Comparison of ENCODE assay signal across 17 cellular contexts in the genomic region with DNA sequence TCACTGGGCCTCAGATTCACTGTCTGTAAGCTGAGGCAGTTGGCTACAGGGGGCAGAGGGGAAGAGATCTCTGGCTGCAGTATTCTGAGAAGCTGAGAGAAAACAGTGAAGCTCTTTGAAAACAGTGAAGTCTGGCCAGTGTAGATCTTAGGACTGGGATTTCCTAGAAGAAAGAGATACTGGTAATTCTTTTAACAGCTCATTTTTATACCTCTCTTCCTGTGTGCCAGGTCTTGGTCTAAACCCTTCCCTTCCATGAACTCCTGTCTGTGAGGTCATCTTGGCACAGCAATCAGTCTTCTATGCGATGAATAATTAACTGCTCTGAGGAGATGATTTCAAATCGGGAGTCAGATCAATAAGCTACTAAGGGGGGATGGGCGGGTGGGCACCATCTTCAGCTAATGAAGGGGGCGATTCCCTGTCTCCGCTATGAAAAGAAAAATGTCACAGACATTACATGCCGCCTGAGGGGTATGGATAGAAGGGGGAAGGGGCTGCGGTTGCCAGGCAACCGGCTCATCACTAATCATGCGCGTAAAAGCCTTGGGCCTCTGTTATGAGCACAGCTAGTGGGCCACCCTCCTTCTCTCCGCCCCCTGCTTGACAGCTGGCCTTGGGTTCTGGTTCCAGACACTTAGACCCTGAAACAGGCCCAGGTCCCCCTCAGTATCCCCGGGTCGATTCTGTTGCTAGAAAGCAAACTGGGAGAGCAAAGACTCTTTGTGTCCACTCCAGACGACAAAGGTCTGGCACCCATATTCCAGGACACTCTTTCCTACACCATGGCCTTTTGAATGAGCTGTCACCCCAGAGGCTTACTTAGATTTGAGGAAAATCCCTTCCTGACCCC.
DNase-seq lines count a peak whose midpoint lies in the region; ATAC-seq and TF ChIP-seq lines count a peak whose summit lies in the region.
"Had no signal": no experiment of that assay in that cellular context is flagged by ENCODE, and none has a peak within 500 bp of the region (broad histone marks: within the 10 kb centered on the region; RNA-seq: fewer than 3 reads in every experiment).

No MANE protein-coding gene starts in this region.

- H3K27ac ChIP-seq in RWPE1 (no peak overlapping the region), lower lobe of right lung (no peak overlapping the region)
- H3K27ac ChIP-seq: thoracic aorta had no signal

- H3K9me3 ChIP-seq in lower lobe of right lung, result no peaks in the 10 kb centered on the region
- H3K9me3 ChIP-seq: thoracic aorta had no signal

- H3K27ac Mint-ChIP-seq in activated naive CD8-positive, alpha-beta T cell treated with anti-CD3 and anti-CD28 coated beads, Interleukin-2, amount 10 ng/mL, durations not matched to agents 7 days and 5 days, result peak overlapping the region; percentile 91
- H3K27ac Mint-ChIP-seq in activated naive CD8-positive, alpha-beta T cell treated with anti-CD3 and anti-CD28 coated beads, Interleukin-2, amount 50 U/mL, for 24 hours, result no peak overlapping the region
- no peak overlapping the region for H3K27ac Mint-ChIP-seq in stimulated activated effector memory CD8-positive, alpha-beta T cell treated with anti-CD3 and anti-CD28 coated beads, Interleukin-12 subunit alpha, Interleukin-12 subunit beta, amount 100 ng/mL, for 72 hours
- H3K27ac Mint-ChIP-seq: activated B cell treated with CpG ODN at 0.5 μM for 24 hours, H9 had no signal

- POLR2A ChIA-PET in activated naive CD8-positive, alpha-beta T cell treated with anti-CD3 and anti-CD28 coated beads, Interleukin-2, amount 10 ng/mL, durations not matched to agents 7 days and 5 days (lab: Charles Lee), result interaction anchor here (0.6 to 2.3 kb wide), 5 partner anchors 272 to 411 kb away, joined by 3 to 13 read pairs (median 3); a partner anchor contains a TSS
- POLR2A ChIA-PET in RWPE1 (lab: Yijun Ruan, JAX; ENCODE audit: low non-redundant PET), result no interaction called here

- peaks cover 34% of the 10 kb centered on the region for H3K4me1 Mint-ChIP-seq in activated naive CD8-positive, alpha-beta T cell treated with anti-CD3 and anti-CD28 coated beads, Interleukin-2, amount 10 ng/mL, durations not matched to agents 7 days and 5 days
- peaks cover 1% of the 10 kb centered on the region for H3K4me1 Mint-ChIP-seq in activated naive CD8-positive, alpha-beta T cell treated with anti-CD3 and anti-CD28 coated beads, Interleukin-2, amount 50 U/mL, for 24 hours
- peaks cover 14% of the 10 kb centered on the region for H3K4me1 Mint-ChIP-seq in stimulated activated effector memory CD8-positive, alpha-beta T cell treated with anti-CD3 and anti-CD28 coated beads, Interleukin-12 subunit alpha, Interleukin-12 subunit beta, amount 100 ng/mL, for 72 hours

- H3K4me1 ChIP-seq in lower lobe of right lung, result peaks cover 6% of the 10 kb centered on the region

- no peaks in the 10 kb centered on the region for H3K36me3 Mint-ChIP-seq in activated naive CD8-positive, alpha-beta T cell treated with anti-CD3 and anti-CD28 coated beads, Interleukin-2, amount 10 ng/mL, durations not matched to agents 7 days and 5 days
- no peaks in the 10 kb centered on the region for H3K36me3 Mint-ChIP-seq in activated naive CD8-positive, alpha-beta T cell treated with anti-CD3 and anti-CD28 coated beads, Interleukin-2, amount 50 U/mL, for 24 hours (ENCODE audit: low read depth)
- no peaks in the 10 kb centered on the region for H3K36me3 Mint-ChIP-seq in stimulated activated effector memory CD8-positive, alpha-beta T cell treated with anti-CD3 and anti-CD28 coated beads, Interleukin-12 subunit alpha, Interleukin-12 subunit beta, amount 100 ng/mL, for 72 hours

- no peaks in the 10 kb centered on the region for H3K9me3 Mint-ChIP-seq in activated naive CD8-positive, alpha-beta T cell treated with anti-CD3 and anti-CD28 coated beads, Interleukin-2, amount 10 ng/mL, durations not matched to agents 7 days and 5 days
- H3K9me3 Mint-ChIP-seq in activated naive CD8-positive, alpha-beta T cell treated with anti-CD3 and anti-CD28 coated beads, Interleukin-2, amount 50 U/mL, for 24 hours, result no peaks in the 10 kb centered on the region
- no peaks in the 10 kb centered on the region for H3K9me3 Mint-ChIP-seq in stimulated activated effector memory CD8-positive, alpha-beta T cell treated with anti-CD3 and anti-CD28 coated beads, Interleukin-12 subunit alpha, Interleukin-12 subunit beta, amount 100 ng/mL, for 72 hours
- H3K9me3 Mint-ChIP-seq: activated B cell treated with CpG ODN at 0.5 μM for 24 hours, H9 had no signal

- TF ChIP-seq CTCF in RWPE1 (conservative IDR thresholded peaks at IDR 0.05; ENCODE audit: low read depth), result no peak
- TF ChIP-seq CTCF in lower lobe of right lung (IDR thresholded peaks at IDR 0.05), result no peak

- CTCF ChIA-PET in RWPE1 (lab: Yijun Ruan, JAX), result interaction anchor here (0.6 to 1.6 kb wide), 4 partner anchors 12 to 400 kb away, joined by 3 to 4 read pairs (median 4); no protein-coding TSS in a partner anchor

- no peaks in the 10 kb centered on the region for H3K36me3 ChIP-seq in lower lobe of right lung
- H3K36me3 ChIP-seq: thoracic aorta had no signal

- H3K27me3 Mint-ChIP-seq in activated naive CD8-positive, alpha-beta T cell treated with anti-CD3 and anti-CD28 coated beads, Interleukin-2, amount 10 ng/mL, durations not matched to agents 7 days and 5 days, result peaks cover 2% of the 10 kb centered on the region
- peaks cover 4% of the 10 kb centered on the region for H3K27me3 Mint-ChIP-seq in activated naive CD8-positive, alpha-beta T cell treated with anti-CD3 and anti-CD28 coated beads, Interleukin-2, amount 50 U/mL, for 24 hours

- peak overlapping the region; percentile 65 for H3K4me3 Mint-ChIP-seq in activated naive CD8-positive, alpha-beta T cell treated with anti-CD3 and anti-CD28 coated beads, Interleukin-2, amount 10 ng/mL, durations not matched to agents 7 days and 5 days
- H3K4me3 Mint-ChIP-seq in activated naive CD8-positive, alpha-beta T cell treated with anti-CD3 and anti-CD28 coated beads, Interleukin-2, amount 50 U/mL, for 24 hours, result no peak overlapping the region
- no peak overlapping the region for H3K4me3 Mint-ChIP-seq in stimulated activated effector memory CD8-positive, alpha-beta T cell treated with anti-CD3 and anti-CD28 coated beads, Interleukin-12 subunit alpha, Interleukin-12 subunit beta, amount 100 ng/mL, for 72 hours
- H3K4me3 Mint-ChIP-seq: activated B cell treated with CpG ODN at 0.5 μM for 24 hours, H9 had no signal

- H3K27me3 ChIP-seq in lower lobe of right lung (ENCODE audit: low read depth), result no peaks in the 10 kb centered on the region

- peak; percentile 90 for ATAC-seq in activated naive CD8-positive, alpha-beta T cell treated with anti-CD3 and anti-CD28 coated beads, Interleukin-2, amount 10 ng/mL, durations not matched to agents 7 days and 5 days (ENCODE audit: low read depth)
- ATAC-seq in activated naive CD8-positive, alpha-beta T cell treated with anti-CD3 and anti-CD28 coated beads, Interleukin-2, amount 50 U/mL, for 24 hours, result no peak
- ATAC-seq in stimulated activated effector memory CD8-positive, alpha-beta T cell treated with anti-CD3 and anti-CD28 coated beads, Interleukin-12 subunit alpha, Interleukin-12 subunit beta, amount 100 ng/mL, for 72 hours, result peak; percentile 41
- no peak for ATAC-seq in lower lobe of right lung

- no peak for DNase-seq in activated naive CD8-positive, alpha-beta T cell treated with anti-CD3 and anti-CD28 coated beads, Interleukin-2, amount 10 ng/mL, durations not matched to agents 7 days and 5 days
- DNase-seq in activated naive CD8-positive, alpha-beta T cell treated with anti-CD3 and anti-CD28 coated beads, Interleukin-2, amount 50 U/mL, for 24 hours, result no peak
- DNase-seq in NCI-H2227 treated with DMSO at 0.1 percent for 48 hours (lab: John Stamatoyannopoulos, UW), result peak; percentile 32
- peak; percentile 59 for DNase-seq in left kidney (ENCODE audit: low read depth, low spot score)
- DNase-seq in stimulated activated effector memory CD8-positive, alpha-beta T cell treated with anti-CD3 and anti-CD28 coated beads, Interleukin-12 subunit alpha, Interleukin-12 subunit beta, amount 100 ng/mL, for 72 hours (ENCODE audit: low spot score in 2 of 2), result no peak
- DNase-seq in SHP77 treated with DMSO at 0.1 percent for 48 hours (lab: John Stamatoyannopoulos, UW), result no peak
- DNase-seq in RWPE1 (ENCODE audit: low spot score), result no peak
- no peak for DNase-seq in lower lobe of right lung
- DNase-seq: activated B cell treated with CpG ODN at 0.5 μM for 24 hours; erythroblast; GF-D8; H9; mammary epithelial cell; nucleus accumbens; stimulated activated CD4-positive, alpha-beta T cell treated with anti-CD3 and anti-CD28 coated beads, Interleukin-2, amount 100 ng/mL, for 48 hours; stimulated activated CD8-positive, alpha-beta memory T cell treated with anti-CD3 and anti-CD28 coated beads, Interleukin-4, amount 100 ng/mL, for 48 hours had no signal

- intact Hi-C loops in lower lobe of right lung (cut with DNase I), result loop anchor here (10.0 kb wide), 1 partner anchor 400 kb away; no protein-coding TSS in a partner anchor

- H3K4me3 ChIP-seq in lower lobe of right lung, result no peak overlapping the region
- H3K4me3 ChIP-seq: thoracic aorta had no signal

Comparison
In these comparisons a context has a peak if more than half of its experiments do, and no peak if none do; other contexts are left out.
1. ATAC-seq: peak in activated naive CD8-positive, alpha-beta T cell treated with anti-CD3 and anti-CD28 coated beads, Interleukin-2, amount 10 ng/mL, durations not matched to agents 7 days and 5 days (single experiment) and stimulated activated effector memory CD8-positive, alpha-beta T cell treated with anti-CD3 and anti-CD28 coated beads, Interleukin-12 subunit alpha, Interleukin-12 subunit beta, amount 100 ng/mL, for 72 hours (single experiment); none in activated naive CD8-positive, alpha-beta T cell treated with anti-CD3 and anti-CD28 coated beads, Interleukin-2, amount 50 U/mL, for 24 hours (single experiment) and lower lobe of right lung (0 of 2).
2. DNase-seq: peak in NCI-H2227 treated with DMSO at 0.1 percent for 48 hours (single experiment) and left kidney (single experiment); none in activated naive CD8-positive, alpha-beta T cell treated with anti-CD3 and anti-CD28 coated beads, Interleukin-2, amount 10 ng/mL, durations not matched to agents 7 days and 5 days (single experiment), activated naive CD8-positive, alpha-beta T cell treated with anti-CD3 and anti-CD28 coated beads, Interleukin-2, amount 50 U/mL, for 24 hours (single experiment), stimulated activated effector memory CD8-positive, alpha-beta T cell treated with anti-CD3 and anti-CD28 coated beads, Interleukin-12 subunit alpha, Interleukin-12 subunit beta, amount 100 ng/mL, for 72 hours (0 of 2), SHP77 treated with DMSO at 0.1 percent for 48 hours (single experiment), RWPE1 (single experiment) and lower lobe of right lung (single experiment).